Comparison of ENCODE assay signal across 1 cellular context in genomic region chr11:102111787-102112653, GRCh38.
A peak's percentile ranks its signal among the peaks of the same experiment; 100 is the strongest.
TF ChIP-seq lines count a peak whose summit lies in the region.

No MANE protein-coding gene starts in this region.

TF ChIP-seq in H1, 55 proteins besides CTCF, POLR2A, EP300 and RAD21:
- TF ChIP-seq CHD1 (IDR thresholded peaks at IDR 0.05; ENCODE audit: low read depth, low read length) (peak; percentile 9), CHD7 (IDR thresholded peaks at IDR 0.05; ENCODE audit: insufficient replicate concordance, low read length) (no peak), SIN3A (conservative IDR thresholded peaks at IDR 0.05 in 1 of 2, IDR thresholded peaks at IDR 0.05 in 1 of 2; ENCODE audit: low read depth in 1 of 2, low read length in 2 of 2) (0 out of 4 replicates have a peak, but pooled peaks of 1 of the 2 experiments have one; percentile 1), SIRT6 (IDR thresholded peaks at IDR 0.05; ENCODE audit: low read length) (no peak), RBBP5 (IDR thresholded peaks at IDR 0.05; ENCODE audit: borderline replicate concordance, low read depth, low read length) (no peak; the same call in 1 of the 2 replicates), ASH2L (IDR thresholded peaks at IDR 0.05; ENCODE audit: low read length) (peak; percentile 79), TAF7 (optimal IDR thresholded peaks at IDR 0.05; ENCODE audit: borderline replicate concordance, low read depth, low read length) (peak; percentile 58), TAF1 (IDR thresholded peaks at IDR 0.05; ENCODE audit: low read depth, low read length) (peak; percentile 3; the same call in 1 of the 2 replicates), HDAC2 (IDR thresholded peaks at IDR 0.05; ENCODE audit: borderline replicate concordance in 1 of 2, low read depth in 2 of 2, low read length in 2 of 2) (0 out of 4 replicates have a peak, but pooled peaks of 1 of the 2 experiments have one; percentile 24), NRF1 (IDR thresholded peaks at IDR 0.05; ENCODE audit: low read depth, low read length) (no peak), PHF8 (conservative IDR thresholded peaks at IDR 0.05; ENCODE audit: low read depth, low read length) (peak; percentile 15; the same call in 1 of the 2 replicates), BACH1 (IDR thresholded peaks at IDR 0.05; ENCODE audit: low read length) (0 out of 2 replicates have a peak, but pooled peaks have one; percentile 2)
